23 cellular contexts compared by ENCODE assay signal in the genomic region with DNA sequence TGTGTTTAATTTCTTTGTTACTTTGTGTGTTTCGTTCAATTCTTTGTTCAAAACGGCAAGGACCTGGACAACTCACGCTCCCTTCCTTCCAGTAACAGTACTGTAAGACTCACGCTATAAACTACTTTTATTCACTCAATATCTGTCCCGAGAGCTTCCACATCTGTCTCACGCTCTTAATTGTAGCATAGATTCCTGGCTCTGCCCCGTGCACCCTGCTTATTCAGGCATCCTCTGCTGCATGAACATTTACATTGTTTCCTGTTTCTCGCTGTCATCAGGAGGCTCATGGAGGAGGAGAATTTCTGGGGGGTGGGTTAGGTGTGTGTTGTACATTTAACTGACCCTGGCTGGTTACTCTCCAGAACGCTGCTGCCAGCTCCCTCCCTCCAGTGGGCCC.
DNase-seq lines count a peak whose midpoint lies in the region; ATAC-seq, FAIRE-seq and TF ChIP-seq lines count a peak whose summit lies in the region.
"Had no signal": no experiment of that assay in that cellular context is flagged by ENCODE, and none has a peak within 500 bp of the region (broad histone marks: within the 10 kb centered on the region; RNA-seq: fewer than 3 reads in every experiment).

No MANE protein-coding gene starts in this region.

- intact Hi-C loops in activated CD4-positive, alpha-beta T cell treated with anti-CD3 and anti-CD28 coated beads for 36 hours (cut with DNase I, micrococcal nuclease): no loop called here

- no peak for DNase-seq in GM12891 (ENCODE audit: insufficient read length, low spot score)
- DNase-seq in choroid plexus epithelial cell (ENCODE audit: low read depth): peak; percentile 9
- DNase-seq in islet precursor cell: peak; percentile 50
- no peak for DNase-seq in nephron progenitor cell
- DNase-seq in NCI-H510A treated with DMSO at 0.1 percent for 48 hours (lab: John Stamatoyannopoulos, UW): no peak
- no peak for DNase-seq in activated CD4-positive, alpha-beta T cell treated with anti-CD3 and anti-CD28 coated beads for 36 hours
- no peak for DNase-seq in activated CD4-positive, alpha-beta T cell treated with anti-CD3 and anti-CD28 coated beads, Interleukin-2, amount 50 U/mL, for 4 hours
- no peak for DNase-seq in Ammon's horn (ENCODE audit: low spot score)
- DNase-seq: AML-193; CD8-positive, alpha-beta T cell; DMS79; GOT3; HFFc6; KG1; NCI-H1048; NCI-H1436 treated with DMSO at 0.1 percent for 48 hours; NCI-H2029 treated with DMSO at 0.1 percent for 48 hours; NCI-H2171 treated with DMSO at 0.1 percent for 48 hours; NCI-H524; SHP77; SK-N-SH had no signal

- FAIRE-seq in GM12891 (lab: Jason Lieb, UNC): peak; percentile 69
- FAIRE-seq: D721Med, HepG2 had no signal

- TF ChIP-seq CTCF in choroid plexus epithelial cell (conservative IDR thresholded peaks at IDR 0.05; ENCODE audit: low read depth, low read length): no peak
- TF ChIP-seq CTCF in nephron progenitor cell (IDR thresholded peaks at IDR 0.05): no peak

- H3K4me3 Mint-ChIP-seq in nephron progenitor cell: no peak overlapping the region
- H3K4me3 Mint-ChIP-seq in activated CD4-positive, alpha-beta T cell treated with anti-CD3 and anti-CD28 coated beads for 36 hours: no peak overlapping the region
- H3K4me3 Mint-ChIP-seq: CD8-positive, alpha-beta T cell; HFFc6 had no signal

- no peaks in the 10 kb centered on the region for H3K9me3 Mint-ChIP-seq in nephron progenitor cell
- no peaks in the 10 kb centered on the region for H3K9me3 Mint-ChIP-seq in activated CD4-positive, alpha-beta T cell treated with anti-CD3 and anti-CD28 coated beads for 36 hours (ENCODE audit: low read depth)
- H3K9me3 Mint-ChIP-seq: CD8-positive, alpha-beta T cell had no signal

- no peak overlapping the region for H3K4me3 ChIP-seq in choroid plexus epithelial cell (ENCODE audit: low read depth, low read length)

- POLR2A ChIA-PET in activated CD4-positive, alpha-beta T cell treated with anti-CD3 and anti-CD28 coated beads for 36 hours (lab: Charles Lee): no interaction called here

- peak overlapping the region; percentile 1 for H3K27ac Mint-ChIP-seq in nephron progenitor cell
- H3K27ac Mint-ChIP-seq in activated CD4-positive, alpha-beta T cell treated with anti-CD3 and anti-CD28 coated beads for 36 hours: no peak overlapping the region
- H3K27ac Mint-ChIP-seq: CD8-positive, alpha-beta T cell; HFFc6 had no signal

- TF ChIP-seq POLR2A in GM12891 (IDR thresholded peaks at IDR 0.05; ENCODE audit: low read depth, low read length): no peak

- CTCF ChIA-PET in activated CD4-positive, alpha-beta T cell treated with anti-CD3 and anti-CD28 coated beads for 36 hours (lab: Charles Lee): no interaction called here

- H3K27me3 Mint-ChIP-seq in nephron progenitor cell (ENCODE audit: low read depth, poor library complexity): peaks cover 12% of the 10 kb centered on the region
- H3K27me3 Mint-ChIP-seq in activated CD4-positive, alpha-beta T cell treated with anti-CD3 and anti-CD28 coated beads for 36 hours: peaks cover 10% of the 10 kb centered on the region

- peaks cover 19% of the 10 kb centered on the region for H3K4me1 Mint-ChIP-seq in nephron progenitor cell
- H3K4me1 Mint-ChIP-seq in activated CD4-positive, alpha-beta T cell treated with anti-CD3 and anti-CD28 coated beads for 36 hours: peaks cover 53% of the 10 kb centered on the region

- no peak for ATAC-seq in activated CD4-positive, alpha-beta T cell treated with anti-CD3 and anti-CD28 coated beads for 36 hours
- ATAC-seq: CD8-positive, alpha-beta T cell; HepG2 had no signal

- H3K36me3 Mint-ChIP-seq in nephron progenitor cell (ENCODE audit: low read depth): no peaks in the 10 kb centered on the region
- no peaks in the 10 kb centered on the region for H3K36me3 Mint-ChIP-seq in activated CD4-positive, alpha-beta T cell treated with anti-CD3 and anti-CD28 coated beads for 36 hours (ENCODE audit: low read depth)
- H3K36me3 Mint-ChIP-seq: CD8-positive, alpha-beta T cell had no signal

TF ChIP-seq in GM12891, 5 proteins besides CTCF, POLR2A, EP300 and RAD21:
- TF ChIP-seq TAF1 (IDR thresholded peaks at IDR 0.05; ENCODE audit: low read depth, low read length) (no peak), POLR2AphosphoS5 (IDR thresholded peaks at IDR 0.05; ENCODE audit: low read depth, low read length) (no peak), PAX5 (IDR thresholded peaks at IDR 0.05; ENCODE audit: insufficient read depth, low read length, severe bottlenecking) (no peak), SPI1 (IDR thresholded peaks at IDR 0.05; ENCODE audit: low read depth, low read length) (no peak), POU2F2 (IDR thresholded peaks at IDR 0.05; ENCODE audit: low read depth, low read length) (no peak)

Comparison
In these comparisons a context has a peak if more than half of its experiments do, and no peak if none do; other contexts are left out.
1. DNase-seq: peak in choroid plexus epithelial cell (single experiment) and islet precursor cell (single experiment); none in GM12891 (single experiment), nephron progenitor cell (single experiment), NCI-H510A treated with DMSO at 0.1 percent for 48 hours (single experiment), activated CD4-positive, alpha-beta T cell treated with anti-CD3 and anti-CD28 coated beads for 36 hours (single experiment), activated CD4-positive, alpha-beta T cell treated with anti-CD3 and anti-CD28 coated beads, Interleukin-2, amount 50 U/mL, for 4 hours (0 of 2) and Ammon's horn (single experiment).